8 cellular contexts compared by ENCODE assay signal in the genomic region with DNA sequence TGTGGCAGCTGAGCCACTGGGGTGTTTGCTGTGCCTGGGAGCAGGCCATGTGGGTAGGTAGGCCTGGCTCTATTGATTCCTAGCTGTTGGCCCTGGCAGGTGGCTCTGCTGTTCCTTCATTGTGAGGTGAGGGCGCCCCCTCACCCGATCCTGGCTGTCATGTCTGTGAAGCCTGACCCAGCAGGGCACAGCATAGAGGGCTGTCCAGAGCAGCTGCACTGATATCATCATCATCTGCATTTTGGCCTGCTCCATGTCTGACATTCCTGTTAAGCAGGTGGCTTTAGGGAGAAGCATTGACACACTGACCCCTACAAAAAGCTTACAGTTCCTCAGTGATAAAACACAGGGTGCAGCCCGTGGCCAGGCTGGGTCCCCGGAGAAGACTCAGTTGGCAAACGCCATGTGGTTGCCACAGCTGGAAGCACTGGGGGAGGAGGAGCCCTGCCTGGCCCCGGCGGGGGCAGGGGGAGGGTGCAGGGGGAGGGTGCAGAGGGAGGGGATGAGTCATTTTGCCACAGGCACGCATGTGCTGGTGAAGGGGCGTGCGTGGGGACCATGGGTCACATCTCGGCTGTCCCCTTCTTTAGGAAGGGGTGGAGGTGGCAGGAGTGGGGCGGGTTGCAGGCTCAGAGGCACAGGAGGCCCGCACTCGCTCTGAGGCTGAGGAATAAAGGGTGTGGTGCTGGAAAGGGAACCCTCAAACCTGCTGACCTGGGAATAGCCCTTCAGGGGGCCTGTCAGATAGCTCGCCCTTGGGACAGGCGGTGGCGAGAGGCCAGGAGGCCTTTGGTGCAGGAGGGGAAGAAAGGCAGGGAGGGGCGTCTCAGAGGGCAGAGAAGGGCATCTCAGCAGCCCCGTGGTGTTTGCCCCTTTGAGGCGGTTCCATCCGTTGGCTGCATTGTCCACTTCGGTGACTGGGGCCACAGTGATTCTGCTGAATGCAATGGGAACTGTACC. TPM values are rescaled to one million over a fixed set of nuclear protein-coding genes. Genes with fewer than 3 reads are reported as not detected.
DNase-seq lines count a peak whose midpoint lies in the region; ATAC-seq and TF ChIP-seq lines count a peak whose summit lies in the region.

No MANE protein-coding gene starts in this region.

- peaks cover 99% of the 10 kb centered on the region for H3K79me2 ChIP-seq in Karpas-422 (ENCODE audit: low read length)

- in situ Hi-C loops in brain microvascular endothelial cell (cut with HindIII; ENCODE audit: low pct_ligation_motif_present, low sequenced_read_pairs): no loop called here

- peak; percentile 74 for DNase-seq in Karpas-422
- DNase-seq in activated CD8-positive, alpha-beta memory T cell treated with anti-CD3 and anti-CD28 coated beads for 1 hour (ENCODE audit: extremely low read depth in 1 of 2, low read depth in 1 of 2): peak; percentile 58 to 76
- peak; percentile 44 for DNase-seq in naive B cell
- DNase-seq in cerebellar nuclear complex (lab: John Stamatoyannopoulos, UW): no peak
- DNase-seq in C1 segment of cervical spinal cord (lab: John Stamatoyannopoulos, UW): no peak
- DNase-seq in NCI-H128 (lab: John Stamatoyannopoulos, UW; ENCODE audit: unreplicated experiment): no peak
- DNase-seq in brain microvascular endothelial cell: no peak

- no peaks in the 10 kb centered on the region for H3K9me3 Mint-ChIP-seq in naive B cell

- ATAC-seq in GM18861 (IDR thresholded peaks at IDR 0.05; ENCODE audit: unreplicated experiment) (peak; percentile 17), naive B cell (ENCODE audit: low read depth in 2 of 2) (peak; percentile 12 to 18)

- no peaks in the 10 kb centered on the region for H3K27me3 ChIP-seq in Karpas-422 (ENCODE audit: low read length)
- no peaks in the 10 kb centered on the region for H3K27me3 ChIP-seq in brain microvascular endothelial cell (replicated peaks)

- no peak for TF ChIP-seq CTCF in brain microvascular endothelial cell (IDR thresholded peaks at IDR 0.05; ENCODE audit: low read depth, low read length, missing control alignments)

- peaks cover under 1 to 1% of the 10 kb centered on the region in 2 donors for H3K36me3 Mint-ChIP-seq in naive B cell

- H3K4me3 Mint-ChIP-seq in naive B cell: peak overlapping the region in 4 of 8 donors; percentile 51 to 83 (median 64)

- no peaks in the 10 kb centered on the region for H4K20me1 ChIP-seq in Karpas-422 (ENCODE audit: insufficient read depth, low read depth, low read length)

- H3K4me2 ChIP-seq in Karpas-422 (ENCODE audit: low read depth, low read length, poor library complexity, severe bottlenecking): peak overlapping the region; percentile 37

- H3K36me3 ChIP-seq in Karpas-422 (ENCODE audit: insufficient read depth, low read length): peaks cover 27% of the 10 kb centered on the region
- no peaks in the 10 kb centered on the region for H3K36me3 ChIP-seq in brain microvascular endothelial cell (replicated peaks)

- H3K9me3 ChIP-seq in Karpas-422 (ENCODE audit: low read length): no peaks in the 10 kb centered on the region

- no peak overlapping the region for H2AFZ ChIP-seq in Karpas-422 (ENCODE audit: low read length)

- H3K27ac ChIP-seq in Karpas-422 (ENCODE audit: low read length): peak overlapping the region; percentile 76
- H3K27ac ChIP-seq in brain microvascular endothelial cell: no peak overlapping the region

- peak overlapping the region; percentile 36 for H3K9ac ChIP-seq in Karpas-422 (ENCODE audit: low read length)

- H3K9me2 ChIP-seq in Karpas-422 (replicated peaks; ENCODE audit: insufficient read depth, low read length): no peaks in the 10 kb centered on the region

- H3K4me3 ChIP-seq in Karpas-422 (ENCODE audit: low read length): peak overlapping the region; percentile 6; the same call in 1 of the 2 replicates
- H3K4me3 ChIP-seq in brain microvascular endothelial cell (ENCODE audit: low read depth, low read length): no peak overlapping the region

- H3K27ac Mint-ChIP-seq in naive B cell: peak overlapping the region in 4 of 6 donors; percentile 78 to 98 (median 97)

- H3K4me1 Mint-ChIP-seq in naive B cell: peaks cover 3 to 41% (median 40%) of the 10 kb centered on the region in 3 donors

- no peaks in the 10 kb centered on the region for H3K27me3 Mint-ChIP-seq in naive B cell

- peaks cover 99% of the 10 kb centered on the region for H3K4me1 ChIP-seq in Karpas-422 (ENCODE audit: low read length)

RNA-seq across cellular contexts. Expression of a gene that starts 31.6 kb away (rescaled TPM):
- 117 and 118 TPM in 2 replicates for total RNA-seq in Karpas-422 (2014; rRNA removed; shearing (Covaris generic); ENCODE audit: low replicate concordance)
- polyA plus RNA-seq in naive B cell (ENCODE audit: low read depth in 6 of 6): 100 to 1,000 TPM; 127 to 347 (median 205) TPM

Comparison
In these comparisons a context has a peak if more than half of its experiments do, and no peak if none do; other contexts are left out.
1. DNase-seq: peak in Karpas-422 (single experiment), activated CD8-positive, alpha-beta memory T cell treated with anti-CD3 and anti-CD28 coated beads for 1 hour (2 of 2) and naive B cell (single experiment); none in cerebellar nuclear complex (0 of 2), C1 segment of cervical spinal cord (0 of 14), NCI-H128 (single experiment) and brain microvascular endothelial cell (single experiment).